ENCODE assay signal across 20 cellular contexts in the genomic region with DNA sequence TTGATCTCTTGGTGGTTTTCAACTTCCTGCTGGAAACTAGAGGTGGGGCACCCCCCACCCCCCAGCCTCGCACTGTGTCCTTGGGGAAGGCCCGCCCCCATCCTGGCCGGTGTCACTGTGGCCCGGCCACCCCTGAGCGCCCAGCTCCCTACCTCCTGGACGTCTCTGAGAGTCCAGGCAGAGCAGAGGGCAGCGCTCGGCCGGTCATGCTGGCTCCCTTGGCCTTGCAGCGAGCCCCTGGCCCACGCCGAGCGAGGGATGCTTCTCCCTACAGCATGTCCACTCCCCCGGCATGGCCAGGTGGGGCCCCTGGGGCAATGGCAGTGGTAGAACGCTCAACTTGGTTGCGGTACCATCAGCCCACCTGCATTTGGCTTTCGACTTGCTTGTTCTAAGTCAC. TPM values are rescaled to one million over a fixed set of nuclear protein-coding genes. Genes with fewer than 3 reads are reported as not detected.
DNase-seq lines count a peak whose midpoint lies in the region; ATAC-seq, FAIRE-seq and TF ChIP-seq lines count a peak whose summit lies in the region.
"Had no signal": no experiment of that assay in that cellular context is flagged by ENCODE, and none has a peak within 500 bp of the region (broad histone marks: within the 10 kb centered on the region; RNA-seq: fewer than 3 reads in every experiment).

No MANE protein-coding gene starts in this region.

- H4K20me1 ChIP-seq in hepatocyte (ENCODE audit: insufficient read depth, poor library complexity, severe bottlenecking): no peaks in the 10 kb centered on the region

- FAIRE-seq in GM12892 (lab: Jason Lieb, UNC): no peak
- FAIRE-seq: GM12891, GM18507 had no signal

- H3K36me3 Mint-ChIP-seq in activated T-helper 17 cell treated with anti-CD3 and anti-CD28 coated beads, Interleukin-2, amount 50 U/mL, for 72 hours (ENCODE audit: low read depth): peaks cover 33% of the 10 kb centered on the region
- H3K36me3 Mint-ChIP-seq in endodermal cell (ENCODE audit: low read depth): peaks cover 14% of the 10 kb centered on the region
- H3K36me3 Mint-ChIP-seq in stimulated activated effector memory CD8-positive, alpha-beta T cell treated with anti-CD3 and anti-CD28 coated beads, Interleukin-12 subunit alpha, Interleukin-12 subunit beta, amount 100 ng/mL, for 72 hours: peaks cover 23% of the 10 kb centered on the region

- H3K36me3 ChIP-seq in endodermal cell (ENCODE audit: control insufficient read depth, insufficient read depth, low read length): peaks cover 12% of the 10 kb centered on the region
- no peaks in the 10 kb centered on the region for H3K36me3 ChIP-seq in hepatocyte (replicated peaks; ENCODE audit: insufficient read depth, low read depth)
- H3K36me3 ChIP-seq: HAP-1 had no signal

- no peak for ATAC-seq in activated T-helper 17 cell treated with anti-CD3 and anti-CD28 coated beads, Interleukin-2, amount 50 U/mL, for 72 hours (replicated peaks)
- ATAC-seq in stimulated activated effector memory CD8-positive, alpha-beta T cell treated with anti-CD3 and anti-CD28 coated beads, Interleukin-12 subunit alpha, Interleukin-12 subunit beta, amount 100 ng/mL, for 72 hours: no peak
- no peak for ATAC-seq in HG03159 (IDR thresholded peaks at IDR 0.05; ENCODE audit: unreplicated experiment)

- no peaks in the 10 kb centered on the region for H3K79me2 ChIP-seq in hepatocyte

- H3K4me2 ChIP-seq in hepatocyte: no peak overlapping the region

- H3K9me2 ChIP-seq in hepatocyte (replicated peaks; ENCODE audit: insufficient read depth): no peaks in the 10 kb centered on the region

- H3K9me3 ChIP-seq in endodermal cell (ENCODE audit: control insufficient read depth, low read length) (no peaks in the 10 kb centered on the region), hepatocyte (ENCODE audit: low read depth) (no peaks in the 10 kb centered on the region)
- H3K9me3 ChIP-seq: Caco-2, HAP-1, Peyer's patch had no signal

- TF ChIP-seq CTCF in endodermal cell (conservative IDR thresholded peaks at IDR 0.05): no peak
- TF ChIP-seq CTCF in hepatocyte (IDR thresholded peaks at IDR 0.05; ENCODE audit: poor library complexity): no peak

- WGBS in endodermal cell (ENCODE audit: insufficient coverage in 1 of 2, insufficient read length in 1 of 2), 2 experiments: 92 to 99% methylated on average over 8 to 17 of the region's 17 CpGs
- WGBS in hepatocyte (ENCODE audit: low lambda C conversion rate, missing lambda C conversion rate): 92% methylated on average over 17 of the region's 17 CpGs

- H3K27me3 ChIP-seq in endodermal cell (ENCODE audit: control insufficient read depth, insufficient read depth, low read length, poor library complexity, severe bottlenecking) (no peaks in the 10 kb centered on the region), hepatocyte (no peaks in the 10 kb centered on the region)
- H3K27me3 ChIP-seq: Peyer's patch had no signal

- TF ChIP-seq POLR2A in GM12892 (IDR thresholded peaks at IDR 0.05; ENCODE audit: low read depth, low read length): peak; percentile 1; the same call in 1 of the 2 replicates

- no peaks in the 10 kb centered on the region for H3K27me3 Mint-ChIP-seq in activated T-helper 17 cell treated with anti-CD3 and anti-CD28 coated beads, Interleukin-2, amount 50 U/mL, for 72 hours
- no peaks in the 10 kb centered on the region for H3K27me3 Mint-ChIP-seq in endodermal cell (ENCODE audit: insufficient read depth)
- H3K27me3 Mint-ChIP-seq: CD4-positive, alpha-beta memory T cell had no signal

- no peak overlapping the region for H3K9ac ChIP-seq in endodermal cell (ENCODE audit: extremely low read depth, low read length, poor library complexity, severe bottlenecking)

- H2AFZ ChIP-seq in hepatocyte: no peak overlapping the region

- H3K27ac Mint-ChIP-seq in activated T-helper 17 cell treated with anti-CD3 and anti-CD28 coated beads, Interleukin-2, amount 50 U/mL, for 72 hours: peak overlapping the region; percentile 46
- peak overlapping the region; percentile 55 for H3K27ac Mint-ChIP-seq in endodermal cell
- H3K27ac Mint-ChIP-seq in stimulated activated effector memory CD8-positive, alpha-beta T cell treated with anti-CD3 and anti-CD28 coated beads, Interleukin-12 subunit alpha, Interleukin-12 subunit beta, amount 100 ng/mL, for 72 hours: peak overlapping the region; percentile 54

- no peaks in the 10 kb centered on the region for H3K4me1 Mint-ChIP-seq in activated T-helper 17 cell treated with anti-CD3 and anti-CD28 coated beads, Interleukin-2, amount 50 U/mL, for 72 hours
- H3K4me1 Mint-ChIP-seq in endodermal cell: peaks cover 4% of the 10 kb centered on the region
- H3K4me1 Mint-ChIP-seq in stimulated activated effector memory CD8-positive, alpha-beta T cell treated with anti-CD3 and anti-CD28 coated beads, Interleukin-12 subunit alpha, Interleukin-12 subunit beta, amount 100 ng/mL, for 72 hours: peaks cover 12% of the 10 kb centered on the region

- no peaks in the 10 kb centered on the region for H3K9me3 Mint-ChIP-seq in activated T-helper 17 cell treated with anti-CD3 and anti-CD28 coated beads, Interleukin-2, amount 50 U/mL, for 72 hours
- no peaks in the 10 kb centered on the region for H3K9me3 Mint-ChIP-seq in endodermal cell
- no peaks in the 10 kb centered on the region for H3K9me3 Mint-ChIP-seq in stimulated activated effector memory CD8-positive, alpha-beta T cell treated with anti-CD3 and anti-CD28 coated beads, Interleukin-12 subunit alpha, Interleukin-12 subunit beta, amount 100 ng/mL, for 72 hours
- H3K9me3 Mint-ChIP-seq: CD4-positive, alpha-beta memory T cell had no signal

- H3K4me3 ChIP-seq in endodermal cell (ENCODE audit: low read length) (no peak overlapping the region), hepatocyte (no peak overlapping the region)
- H3K4me3 ChIP-seq: HAP-1, Peyer's patch had no signal

- H3K27ac ChIP-seq in endodermal cell (ENCODE audit: low read depth, low read length): no peak overlapping the region
- H3K27ac ChIP-seq in hepatocyte: no peak overlapping the region
- H3K27ac ChIP-seq: Peyer's patch had no signal

- no peak overlapping the region for H3K4me3 Mint-ChIP-seq in activated T-helper 17 cell treated with anti-CD3 and anti-CD28 coated beads, Interleukin-2, amount 50 U/mL, for 72 hours
- H3K4me3 Mint-ChIP-seq in endodermal cell: no peak overlapping the region
- H3K4me3 Mint-ChIP-seq in stimulated activated effector memory CD8-positive, alpha-beta T cell treated with anti-CD3 and anti-CD28 coated beads, Interleukin-12 subunit alpha, Interleukin-12 subunit beta, amount 100 ng/mL, for 72 hours: no peak overlapping the region
- H3K4me3 Mint-ChIP-seq: CD4-positive, alpha-beta memory T cell had no signal

- no peak for DNase-seq in GM12892 (ENCODE audit: insufficient read length)
- DNase-seq in endodermal cell: no peak
- DNase-seq in stimulated activated effector memory CD8-positive, alpha-beta T cell treated with anti-CD3 and anti-CD28 coated beads, Interleukin-12 subunit alpha, Interleukin-12 subunit beta, amount 100 ng/mL, for 72 hours (ENCODE audit: low spot score in 2 of 2): no peak
- DNase-seq in NCI-H187 (lab: John Stamatoyannopoulos, UW): no peak
- DNase-seq in hepatocyte (ENCODE audit: low spot score): no peak
- DNase-seq: Caco-2; CD4-positive, alpha-beta memory T cell; DND-41; KG1; NCI-H1092 treated with DMSO at 0.1 percent for 48 hours; NCI-H1436 treated with DMSO at 0.1 percent for 48 hours; NCI-H2029 treated with DMSO at 0.1 percent for 48 hours; NCI-H524 treated with DMSO at 0.1 percent for 48 hours; NCI-H82; Peyer's patch had no signal

- no peaks in the 10 kb centered on the region for H3K4me1 ChIP-seq in endodermal cell (ENCODE audit: control insufficient read depth, insufficient read depth, low read length)
- no peaks in the 10 kb centered on the region for H3K4me1 ChIP-seq in hepatocyte (ENCODE audit: insufficient read depth)
- H3K4me1 ChIP-seq: Caco-2, HAP-1 had no signal

RNA-seq across cellular contexts. Expression of gene TRAPPC10, which starts 28.7 kb away (rescaled TPM):
- polyA plus RNA-seq in GM12892 (2012; ENCODE audit: missing spikeins): 24.6 TPM
- 10 to 100 TPM; 48.5 to 72.8 TPM for total RNA-seq in activated T-helper 17 cell treated with anti-CD3 and anti-CD28 coated beads, Interleukin-2, amount 50 U/mL, for 72 hours
- 10 to 100 TPM; 36.8 to 40.1 TPM for total RNA-seq in endodermal cell
- 18.6 TPM for polyA plus RNA-seq in endodermal cell (2013, experiment 1 of 2)
- 18.9 TPM for polyA plus RNA-seq in endodermal cell (2013, experiment 2 of 2)
- total RNA-seq in hepatocyte: 16.6 and 17.7 TPM in 2 replicates
- 12.9 and 13.1 TPM in 2 replicates for polyA plus RNA-seq in hepatocyte
